ENCODE assay signal across 37 cellular contexts in genomic region chr2:18073601-18074000, GRCh38.
"Had no signal": no experiment of that assay in that cellular context is flagged by ENCODE, and none has a peak within 500 bp of the region (broad histone marks: within the 10 kb centered on the region; RNA-seq: fewer than 3 reads in every experiment).

No MANE protein-coding gene starts in this region.

- H3K4me3 ChIP-seq: adrenal gland, ascending aorta, body of pancreas, breast epithelium, cardiac muscle cell had no signal

- DNase-seq: activated effector memory CD4-positive, alpha-beta T cell treated with anti-CD3 and anti-CD28 coated beads, Interleukin-2, amount 50 U/mL, for 16 hours; activated effector memory CD4-positive, alpha-beta T cell treated with Interleukin-2 at 50 U/mL for 16 hours; activated gamma-delta T cell; activated gamma-delta T cell treated with Interleukin-2 at 50 U/mL for 16 hours; activated naive CD4-positive, alpha-beta T cell; activated naive CD4-positive, alpha-beta T cell treated with anti-CD3 and anti-CD28 coated beads for 36 hours; activated naive CD4-positive, alpha-beta T cell treated with anti-CD3 and anti-CD28 coated beads, Interleukin-2, amount 10 ng/mL, durations not matched to agents 7 days and 5 days; activated naive CD4-positive, alpha-beta T cell treated with anti-CD3 and anti-CD28 coated beads, Interleukin-2, amount 50 U/mL, for 16 hours; activated naive CD4-positive, alpha-beta T cell treated with Interleukin-2 at 50 U/mL for 16 hours; activated naive CD8-positive, alpha-beta T cell treated with anti-CD3 and anti-CD28 coated beads for 36 hours; activated naive CD8-positive, alpha-beta T cell treated with anti-CD3 and anti-CD28 coated beads, Interleukin-2, amount 10 ng/mL, durations not matched to agents 7 days and 5 days; activated naive CD8-positive, alpha-beta T cell treated with anti-CD3 and anti-CD28 coated beads, Interleukin-2, amount 50 U/mL, for 24 hours; activated T-cell treated with anti-CD3 and anti-CD28 coated beads, Interleukin-2, amount 50 U/mL, for 1 hour; activated T-cell treated with anti-CD3 and anti-CD28 coated beads, Interleukin-2, amount 50 U/mL, for 24 hours; activated T-cell treated with anti-CD3 and anti-CD28 coated beads, Interleukin-2, amount 50 U/mL, for 4 hours; activated T-cell treated with anti-CD3 and anti-CD28 coated beads, Interleukin-2, amount 50 U/mL, for 48 hours; activated T-cell treated with anti-CD3 and anti-CD28 coated beads, Interleukin-2, amount 50 U/mL, for 72 hours; adrenal gland; amniotic stem cell; amygdala; anterior cingulate cortex; aorta; body of pancreas; brain microvascular endothelial cell; caudate nucleus; central memory CD4-positive, alpha-beta T cell; cerebellar nuclear complex had no signal

- H3K27ac ChIP-seq: adrenal gland, ascending aorta, body of pancreas, brain microvascular endothelial cell, breast epithelium, cardiac muscle cell had no signal

- ATAC-seq: activated naive CD8-positive, alpha-beta T cell treated with anti-CD3 and anti-CD28 coated beads, Interleukin-2, amount 50 U/mL, for 24 hours; activated T-cell treated with anti-CD3 and anti-CD28 coated beads, Interleukin-2, amount 50 U/mL, for 4 hours; activated T-cell treated with anti-CD3 and anti-CD28 coated beads, Interleukin-2, amount 50 U/mL, for 72 hours; activated T-helper 17 cell treated with anti-CD3 and anti-CD28 coated beads, Interleukin-2, amount 50 U/mL, for 72 hours; body of pancreas had no signal

- H3K27ac Mint-ChIP-seq: activated naive CD4-positive, alpha-beta T cell treated with anti-CD3 and anti-CD28 coated beads for 36 hours; activated naive CD4-positive, alpha-beta T cell treated with anti-CD3 and anti-CD28 coated beads, Interleukin-2, amount 10 ng/mL, durations not matched to agents 7 days and 5 days; activated naive CD4-positive, alpha-beta T cell treated with anti-CD3 and anti-CD28 coated beads, Interleukin-2, amount 50 U/mL, for 24 hours; activated naive CD8-positive, alpha-beta T cell; activated naive CD8-positive, alpha-beta T cell treated with anti-CD3 and anti-CD28 coated beads for 36 hours; activated naive CD8-positive, alpha-beta T cell treated with anti-CD3 and anti-CD28 coated beads, Interleukin-2, amount 10 ng/mL, durations not matched to agents 7 days and 5 days; activated naive CD8-positive, alpha-beta T cell treated with anti-CD3 and anti-CD28 coated beads, Interleukin-2, amount 50 U/mL, for 24 hours; activated T-cell treated with anti-CD3 and anti-CD28 coated beads, Interleukin-2, amount 50 U/mL, for 24 hours; activated T-cell treated with anti-CD3 and anti-CD28 coated beads, Interleukin-2, amount 50 U/mL, for 72 hours; activated T-helper 1 cell treated with anti-CD3 and anti-CD28 coated beads, Interleukin-12 subunit alpha, Interleukin-12 subunit beta, Interleukin-2, Interleukin-4 antibody, amounts not matched to agents 30 ng/mL and 10 ng/mL and 1 ng/mL, durations not matched to agents 14 hours and 24 hours and 36 hours; activated T-helper 17 cell treated with anti-CD3 and anti-CD28 coated beads, Interleukin-2, amount 50 U/mL, for 72 hours; activated T-helper 2 cell treated with anti-CD3 and anti-CD28 coated beads, Interferon-gamma antibody, Interleukin-2, Interleukin-4, amounts not matched to agents 10 μg/mL and 5 μg/mL and 100 μg/mL, durations not matched to agents 14 hours and 24 hours and 36 hours; brain had no signal

- H3K9me3 ChIP-seq: adrenal gland, ascending aorta, body of pancreas, breast epithelium had no signal

- H3K4me1 Mint-ChIP-seq: activated naive CD4-positive, alpha-beta T cell treated with anti-CD3 and anti-CD28 coated beads, Interleukin-2, amount 50 U/mL, for 24 hours; activated T-helper 17 cell treated with anti-CD3 and anti-CD28 coated beads, Interleukin-2, amount 50 U/mL, for 72 hours; central memory CD8-positive, alpha-beta T cell had no signal

- H3K9me3 Mint-ChIP-seq: activated naive CD4-positive, alpha-beta T cell treated with anti-CD3 and anti-CD28 coated beads for 36 hours; activated naive CD4-positive, alpha-beta T cell treated with anti-CD3 and anti-CD28 coated beads, Interleukin-2, amount 10 ng/mL, durations not matched to agents 7 days and 5 days; activated naive CD4-positive, alpha-beta T cell treated with anti-CD3 and anti-CD28 coated beads, Interleukin-2, amount 50 U/mL, for 24 hours; activated naive CD8-positive, alpha-beta T cell treated with anti-CD3 and anti-CD28 coated beads for 36 hours; activated naive CD8-positive, alpha-beta T cell treated with anti-CD3 and anti-CD28 coated beads, Interleukin-2, amount 10 ng/mL, durations not matched to agents 7 days and 5 days; activated naive CD8-positive, alpha-beta T cell treated with anti-CD3 and anti-CD28 coated beads, Interleukin-2, amount 50 U/mL, for 24 hours; activated T-cell treated with anti-CD3 and anti-CD28 coated beads, Interleukin-2, amount 50 U/mL, for 24 hours; activated T-cell treated with anti-CD3 and anti-CD28 coated beads, Interleukin-2, amount 50 U/mL, for 4 hours; activated T-helper 1 cell treated with anti-CD3 and anti-CD28 coated beads, Interleukin-12 subunit alpha, Interleukin-12 subunit beta, Interleukin-2, Interleukin-4 antibody, amounts not matched to agents 30 ng/mL and 10 ng/mL and 1 ng/mL, durations not matched to agents 14 hours and 24 hours and 36 hours; activated T-helper 17 cell treated with anti-CD3 and anti-CD28 coated beads, Interleukin-2, amount 50 U/mL, for 72 hours; activated T-helper 2 cell treated with anti-CD3 and anti-CD28 coated beads, Interferon-gamma antibody, Interleukin-2, Interleukin-4, amounts not matched to agents 10 μg/mL and 5 μg/mL and 100 μg/mL, durations not matched to agents 14 hours and 24 hours and 36 hours; brain had no signal

- H3K27me3 Mint-ChIP-seq: brain; central memory CD8-positive, alpha-beta T cell had no signal

- H3K36me3 ChIP-seq: adrenal gland, ascending aorta, brain microvascular endothelial cell, breast epithelium, cardiac muscle cell had no signal

- H3K36me3 Mint-ChIP-seq: activated naive CD4-positive, alpha-beta T cell treated with anti-CD3 and anti-CD28 coated beads, Interleukin-2, amount 10 ng/mL, durations not matched to agents 7 days and 5 days; activated naive CD4-positive, alpha-beta T cell treated with anti-CD3 and anti-CD28 coated beads, Interleukin-2, amount 50 U/mL, for 24 hours; activated naive CD8-positive, alpha-beta T cell; activated naive CD8-positive, alpha-beta T cell treated with anti-CD3 and anti-CD28 coated beads for 36 hours; activated naive CD8-positive, alpha-beta T cell treated with anti-CD3 and anti-CD28 coated beads, Interleukin-2, amount 10 ng/mL, durations not matched to agents 7 days and 5 days; brain had no signal

- H3K4me1 ChIP-seq: adrenal gland, body of pancreas, breast epithelium had no signal

- H3K27me3 ChIP-seq: adrenal gland, ascending aorta, body of pancreas, brain microvascular endothelial cell, breast epithelium, cardiac muscle cell had no signal

- H3K4me3 Mint-ChIP-seq: activated naive CD4-positive, alpha-beta T cell treated with anti-CD3 and anti-CD28 coated beads for 36 hours; activated naive CD4-positive, alpha-beta T cell treated with anti-CD3 and anti-CD28 coated beads, Interleukin-2, amount 10 ng/mL, durations not matched to agents 7 days and 5 days; activated naive CD4-positive, alpha-beta T cell treated with anti-CD3 and anti-CD28 coated beads, Interleukin-2, amount 50 U/mL, for 24 hours; activated naive CD8-positive, alpha-beta T cell; activated naive CD8-positive, alpha-beta T cell treated with anti-CD3 and anti-CD28 coated beads for 36 hours; activated naive CD8-positive, alpha-beta T cell treated with anti-CD3 and anti-CD28 coated beads, Interleukin-2, amount 10 ng/mL, durations not matched to agents 7 days and 5 days; activated naive CD8-positive, alpha-beta T cell treated with anti-CD3 and anti-CD28 coated beads, Interleukin-2, amount 50 U/mL, for 24 hours; activated T-cell treated with anti-CD3 and anti-CD28 coated beads, Interleukin-2, amount 50 U/mL, for 24 hours; activated T-cell treated with anti-CD3 and anti-CD28 coated beads, Interleukin-2, amount 50 U/mL, for 4 hours; activated T-cell treated with anti-CD3 and anti-CD28 coated beads, Interleukin-2, amount 50 U/mL, for 72 hours; activated T-helper 1 cell treated with anti-CD3 and anti-CD28 coated beads, Interleukin-12 subunit alpha, Interleukin-12 subunit beta, Interleukin-2, Interleukin-4 antibody, amounts not matched to agents 30 ng/mL and 10 ng/mL and 1 ng/mL, durations not matched to agents 14 hours and 24 hours and 36 hours; activated T-helper 17 cell treated with anti-CD3 and anti-CD28 coated beads, Interleukin-2, amount 50 U/mL, for 72 hours; brain; central memory CD8-positive, alpha-beta T cell had no signal
